8 cellular contexts compared by ENCODE assay signal in genomic region chr7:125061776-125062397, GRCh38.
A peak's percentile ranks its signal among the peaks of the same experiment; 100 is the strongest.
DNase-seq lines count a peak whose midpoint lies in the region; ATAC-seq and TF ChIP-seq lines count a peak whose summit lies in the region.

No MANE protein-coding gene starts in this region.

- H3K4me3 ChIP-seq in uterus = no peak overlapping the region
- no peak overlapping the region for H3K4me3 ChIP-seq in naive thymus-derived CD4-positive, alpha-beta T cell (ENCODE audit: low read length)

- ATAC-seq in GM18907 (IDR thresholded peaks at IDR 0.05; ENCODE audit: unreplicated experiment) (peak; percentile 89), HG02798 (IDR thresholded peaks at IDR 0.05; ENCODE audit: poor library complexity, unreplicated experiment) (peak; percentile 81)
- no peak for ATAC-seq in naive thymus-derived CD4-positive, alpha-beta T cell

- no peak overlapping the region for H3K27ac Mint-ChIP-seq in naive thymus-derived CD4-positive, alpha-beta T cell

- no peaks in the 10 kb centered on the region for H3K36me3 ChIP-seq in uterus
- no peaks in the 10 kb centered on the region for H3K36me3 ChIP-seq in naive thymus-derived CD4-positive, alpha-beta T cell (ENCODE audit: control insufficient read depth in 2 of 3, insufficient read depth in 3 of 3, low read length in 3 of 3)

- no peak overlapping the region for H3K4me3 Mint-ChIP-seq in naive thymus-derived CD4-positive, alpha-beta T cell

- intact Hi-C loops in uterus (cut with DNase I; ENCODE audit: low total_unique reads) = no loop called here
- intact Hi-C loops in naive thymus-derived CD4-positive, alpha-beta T cell (cut with micrococcal nuclease) = loop anchor here in 1 of 2 donors (5.0 kb wide), 1 partner anchor 610 kb away; no protein-coding TSS in a partner anchor

- no peaks in the 10 kb centered on the region for H3K4me1 Mint-ChIP-seq in naive thymus-derived CD4-positive, alpha-beta T cell

- no peak for TF ChIP-seq POLR2A in uterus (IDR thresholded peaks at IDR 0.05)

- H3K9me3 ChIP-seq in uterus = no peaks in the 10 kb centered on the region
- H3K9me3 ChIP-seq in naive thymus-derived CD4-positive, alpha-beta T cell (ENCODE audit: control insufficient read depth in 2 of 3, low read length in 3 of 3) = no peaks in the 10 kb centered on the region

- H3K27me3 ChIP-seq in uterus = no peaks in the 10 kb centered on the region
- H3K27me3 ChIP-seq in naive thymus-derived CD4-positive, alpha-beta T cell (ENCODE audit: control insufficient read depth in 2 of 2, insufficient read depth in 2 of 2, low read length in 2 of 2) = no peaks in the 10 kb centered on the region

- POLR2A ChIA-PET in naive thymus-derived CD4-positive, alpha-beta T cell (lab: Charles Lee) = no interaction called here

- TF ChIP-seq CTCF in uterus (IDR thresholded peaks at IDR 0.05) = no peak

- no peaks in the 10 kb centered on the region for H3K36me3 Mint-ChIP-seq in naive thymus-derived CD4-positive, alpha-beta T cell

- H3K9me3 Mint-ChIP-seq in naive thymus-derived CD4-positive, alpha-beta T cell = no peaks in the 10 kb centered on the region

- H3K27ac ChIP-seq in uterus = no peak overlapping the region
- H3K27ac ChIP-seq in naive thymus-derived CD4-positive, alpha-beta T cell (ENCODE audit: low read depth, low read length) = no peak overlapping the region

- peak; percentile 29 for DNase-seq in NCI-H524 treated with DMSO at 0.1 percent for 48 hours (lab: John Stamatoyannopoulos, UW)
- peak; percentile 16 for DNase-seq in foreskin melanocyte
- DNase-seq in uterus = no peak
- DNase-seq in naive thymus-derived CD4-positive, alpha-beta T cell = no peak
- DNase-seq in NCI-H345 treated with DMSO at 0.1 percent for 48 hours (lab: John Stamatoyannopoulos, UW; ENCODE audit: unreplicated experiment) = no peak
- DNase-seq in GF-D8 (lab: John Stamatoyannopoulos, UW) = no peak

- CTCF ChIA-PET in naive thymus-derived CD4-positive, alpha-beta T cell (lab: Charles Lee) = no interaction called here

- H3K27me3 Mint-ChIP-seq in naive thymus-derived CD4-positive, alpha-beta T cell = peaks cover 0 to 9% (median 0%) of the 10 kb centered on the region in 5 donors

- H3K4me1 ChIP-seq in uterus = no peaks in the 10 kb centered on the region
- no peaks in the 10 kb centered on the region for H3K4me1 ChIP-seq in naive thymus-derived CD4-positive, alpha-beta T cell (ENCODE audit: control insufficient read depth in 2 of 2, insufficient read depth in 2 of 2, low read length in 2 of 2)

Comparison
In these comparisons a context has a peak if more than half of its experiments do, and no peak if none do; other contexts are left out.
1. DNase-seq: peak in NCI-H524 treated with DMSO at 0.1 percent for 48 hours (single experiment) and foreskin melanocyte (single experiment); none in uterus (0 of 2), naive thymus-derived CD4-positive, alpha-beta T cell (0 of 9), NCI-H345 treated with DMSO at 0.1 percent for 48 hours (single experiment) and GF-D8 (single experiment).